ENCODE assay signal across 10 cellular contexts in genomic region chr1:228455715-228456114, GRCh38.
A peak's percentile ranks its signal among the peaks of the same experiment; 100 is the strongest.
DNase-seq lines count a peak whose midpoint lies in the region; ATAC-seq and TF ChIP-seq lines count a peak whose summit lies in the region.
"Had no signal": no experiment of that assay in that cellular context is flagged by ENCODE, and none has a peak within 500 bp of the region (broad histone marks: within the 10 kb centered on the region; RNA-seq: fewer than 3 reads in every experiment).

No MANE protein-coding gene starts in this region.

- H3K4me1 Mint-ChIP-seq in nephron = peaks cover 17% of the 10 kb centered on the region

- peaks cover 7% of the 10 kb centered on the region for H3K36me3 Mint-ChIP-seq in nephron (ENCODE audit: low read depth)

- TF ChIP-seq CTCF in nephron (IDR thresholded peaks at IDR 0.05; ENCODE audit: unreplicated experiment in 3 of 3) = peak; percentile 22 to 43 (median 26)

- peaks cover 4% of the 10 kb centered on the region; the same call in 1 of the 2 replicates for H3K4me1 ChIP-seq in HUES48 (ENCODE audit: control insufficient read depth, insufficient read depth, low read length)

- no peak overlapping the region for H3K9ac ChIP-seq in HUES48 (ENCODE audit: low read depth, low read length)

- H3K27me3 Mint-ChIP-seq in nephron (ENCODE audit: low read depth) = peaks cover 2% of the 10 kb centered on the region

- ATAC-seq in HG03025 (IDR thresholded peaks at IDR 0.05; ENCODE audit: low FRiP score, unreplicated experiment) = no peak

- DNase-seq in NOMO-1 treated with DMSO at 0.1 percent for 48 hours (lab: John Stamatoyannopoulos, UW; ENCODE audit: unreplicated experiment) = peak; percentile 40
- no peak for DNase-seq in NOMO-1 treated with dmso at 0.1 percent for 144 hours (lab: John Stamatoyannopoulos, UW; ENCODE audit: unreplicated experiment)
- peak; percentile 51 for DNase-seq in amniotic epithelial cell (ENCODE audit: low read depth)
- DNase-seq in nucleus accumbens (lab: John Stamatoyannopoulos, UW) = no peak
- DNase-seq in stimulated activated naive CD4-positive, alpha-beta T cell treated with Interleukin-2 at 50 U/mL for 16 hours (lab: John Stamatoyannopoulos, UW) = no peak
- DNase-seq: activated CD4-positive, CD25-positive, alpha-beta regulatory T cell treated with anti-CD3 and anti-CD28 coated beads, Interleukin-2, amount 50 U/mL, for 72 hours; stimulated activated CD4-positive, alpha-beta T cell treated with anti-CD3 and anti-CD28 coated beads, Interleukin-4, amount 100 ng/mL, for 1 hour had no signal

- peak overlapping the region; percentile 66 to 82 (median 72) for H3K4me3 Mint-ChIP-seq in nephron

- H3K27ac Mint-ChIP-seq in nephron = peak overlapping the region in 2 of 3 experiments; percentile 65 to 69

- H3K36me3 ChIP-seq in HUES48 (ENCODE audit: control insufficient read depth, insufficient read depth, low read length) = peaks cover 4% of the 10 kb centered on the region; the same call in 1 of the 2 replicates

- peaks cover 3% of the 10 kb centered on the region; the same call in 1 of the 2 replicates for H3K27me3 ChIP-seq in HUES48 (ENCODE audit: control insufficient read depth, insufficient read depth, low read length)

- no peak overlapping the region for H3K27ac ChIP-seq in HUES48 (ENCODE audit: low read depth, low read length)

- no peaks in the 10 kb centered on the region for H3K9me3 ChIP-seq in HUES48 (ENCODE audit: control insufficient read depth, insufficient read depth, low read length)

- H3K4me3 ChIP-seq in HUES48 (ENCODE audit: low read depth, low read length) = peak overlapping the region; percentile 82

- no peaks in the 10 kb centered on the region for H3K9me3 Mint-ChIP-seq in nephron

Comparison
In these comparisons a context has a peak if more than half of its experiments do, and no peak if none do; other contexts are left out.
1. DNase-seq: peak in NOMO-1 treated with DMSO at 0.1 percent for 48 hours (single experiment) and amniotic epithelial cell (single experiment); none in NOMO-1 treated with dmso at 0.1 percent for 144 hours (single experiment), nucleus accumbens (0 of 56) and stimulated activated naive CD4-positive, alpha-beta T cell treated with Interleukin-2 at 50 U/mL for 16 hours (single experiment).